Comparison of ENCODE assay signal across 15 cellular contexts in genomic region chr7:129719980-129720732, GRCh38.
A peak's percentile ranks its signal among the peaks of the same experiment; 100 is the strongest.
DNase-seq lines count a peak whose midpoint lies in the region; ATAC-seq and TF ChIP-seq lines count a peak whose summit lies in the region.
"Had no signal": no experiment of that assay in that cellular context is flagged by ENCODE, and none has a peak within 500 bp of the region (broad histone marks: within the 10 kb centered on the region; RNA-seq: fewer than 3 reads in every experiment).

No MANE protein-coding gene starts in this region.

- no peak for TF ChIP-seq CTCF in AG04450 (IDR thresholded peaks at IDR 0.05; ENCODE audit: low read depth, low read length)
- no peak for TF ChIP-seq CTCF in fibroblast of villous mesenchyme (IDR thresholded peaks at IDR 0.05; ENCODE audit: insufficient read depth, low read depth, low read length)

- no peaks in the 10 kb centered on the region for H3K9me3 ChIP-seq in AG04450 (ENCODE audit: control insufficient read depth, insufficient read depth, low read length)
- H3K9me3 ChIP-seq: prostate gland, tibial artery had no signal

- POLR2A ChIA-PET in AG04450 (lab: Yijun Ruan, JAX): no interaction called here
- POLR2A ChIA-PET in T-cell (lab: Charles Lee): interaction anchor here in 1 of 2 donors (0.6 kb wide), 1 partner anchor 300 kb away, joined by 5 read pairs; no protein-coding TSS in a partner anchor

- no peaks in the 10 kb centered on the region for H3K9me3 Mint-ChIP-seq in T-cell

- H3K4me3 ChIP-seq in AG04450 (ENCODE audit: low read depth, low read length): no peak overlapping the region
- H3K4me3 ChIP-seq in fibroblast of villous mesenchyme (ENCODE audit: low read depth, low read length): no peak overlapping the region
- H3K4me3 ChIP-seq: prostate gland, tibial artery had no signal

- CTCF ChIA-PET in AG04450 (lab: Charles Lee) (interaction anchor here (2.1 kb wide), 1 partner anchor 55 kb away, joined by 4 read pairs; no protein-coding TSS in a partner anchor), T-cell (lab: Charles Lee) (no interaction called here)

- H3K27me3 ChIP-seq in AG04450 (ENCODE audit: control insufficient read depth, insufficient read depth, low read length): no peaks in the 10 kb centered on the region
- H3K27me3 ChIP-seq: tibial artery had no signal

- H3K4me1 Mint-ChIP-seq in T-cell: no peaks in the 10 kb centered on the region

- H3K4me3 Mint-ChIP-seq in T-cell: no peak overlapping the region
- H3K4me3 Mint-ChIP-seq: activated naive CD8-positive, alpha-beta T cell had no signal

- DNase-seq in AG04450 (ENCODE audit: low read depth, low spot score) (no peak), GF-D8 (lab: John Stamatoyannopoulos, UW) (peak; percentile 61), NCI-H748 treated with DMSO at 0.1 percent for 48 hours (lab: John Stamatoyannopoulos, UW) (peak; percentile 68), fibroblast of villous mesenchyme (ENCODE audit: low read depth) (peak; percentile 39), KG1 (lab: John Stamatoyannopoulos, UW) (no peak), T-cell (no peak)
- DNase-seq in stimulated activated CD4-positive, alpha-beta T cell treated with anti-CD3 and anti-CD28 coated beads, Interleukin-4, amount 100 ng/mL, for 4 hours: no peak
- DNase-seq: head of caudate nucleus, mesendoderm, NCI-H1048, tibial artery had no signal

- no peak for ATAC-seq in HG03460 (IDR thresholded peaks at IDR 0.05; ENCODE audit: unreplicated experiment)
- ATAC-seq in T-cell (replicated peaks in 1 of 4): no peak
- ATAC-seq: Right ventricle myocardium inferior had no signal

- peaks cover 59% of the 10 kb centered on the region for H3K36me3 Mint-ChIP-seq in T-cell

- peak overlapping the region in 1 of 2 donors; percentile 23 for H3K27ac Mint-ChIP-seq in T-cell
- H3K27ac Mint-ChIP-seq: activated naive CD8-positive, alpha-beta T cell had no signal

- no peaks in the 10 kb centered on the region for H3K27me3 Mint-ChIP-seq in T-cell
- H3K27me3 Mint-ChIP-seq: activated naive CD8-positive, alpha-beta T cell had no signal

- H3K27ac ChIP-seq in AG04450 (ENCODE audit: low read depth, low read length): peak overlapping the region; percentile 62
- H3K27ac ChIP-seq: prostate gland, tibial artery had no signal

Comparison
In these comparisons a context has a peak if more than half of its experiments do, and no peak if none do; other contexts are left out.
1. DNase-seq: peak in GF-D8 (single experiment), NCI-H748 treated with DMSO at 0.1 percent for 48 hours (single experiment) and fibroblast of villous mesenchyme (single experiment); none in AG04450 (single experiment), KG1 (single experiment), T-cell (0 of 34) and stimulated activated CD4-positive, alpha-beta T cell treated with anti-CD3 and anti-CD28 coated beads, Interleukin-4, amount 100 ng/mL, for 4 hours (0 of 2).